ENCODE assay signal across 9 cellular contexts in the genomic region with DNA sequence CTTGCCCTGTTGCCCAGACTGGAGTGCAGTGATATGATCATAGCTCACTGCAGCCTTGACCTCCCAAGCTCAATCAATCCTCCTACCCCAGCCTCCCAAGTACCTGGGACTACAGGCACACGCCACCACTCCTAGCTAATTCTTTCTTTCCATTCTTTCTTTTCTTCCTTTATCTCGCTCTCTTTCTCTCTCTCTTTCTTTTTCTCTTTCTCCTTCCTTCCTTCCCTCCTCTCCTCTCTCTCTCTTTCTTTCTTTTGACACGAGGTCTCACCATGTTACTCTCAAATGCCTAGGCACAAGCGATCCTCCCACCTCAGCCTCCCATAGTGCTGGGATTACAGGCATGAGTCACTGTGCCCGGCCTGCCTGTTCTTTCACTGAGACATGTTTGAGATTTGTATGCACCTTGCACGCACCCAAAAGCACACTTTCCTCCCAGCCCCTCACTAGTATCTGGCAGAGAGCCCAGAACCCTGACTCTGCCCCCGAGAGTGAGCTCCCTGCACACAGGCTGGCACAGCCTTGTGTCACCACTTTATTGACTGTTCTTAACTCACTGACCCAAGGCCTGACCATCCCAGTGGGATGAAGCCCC. TPM values are rescaled to one million over a fixed set of nuclear protein-coding genes. Genes with fewer than 3 reads are reported as not detected.
A peak's percentile ranks its signal among the peaks of the same experiment; 100 is the strongest.
DNase-seq lines count a peak whose midpoint lies in the region; ATAC-seq and TF ChIP-seq lines count a peak whose summit lies in the region.
"Had no signal": no experiment of that assay in that cellular context is flagged by ENCODE, and none has a peak within 500 bp of the region (broad histone marks: within the 10 kb centered on the region; RNA-seq: fewer than 3 reads in every experiment).

No MANE protein-coding gene starts in this region.

- no peak overlapping the region for H3K27ac ChIP-seq in testis
- H3K27ac ChIP-seq: 22Rv1 had no signal

- DNase-seq in DMS 273 (lab: John Stamatoyannopoulos, UW; ENCODE audit: unreplicated experiment): peak; percentile 14
- DNase-seq in DMS 273 treated with DMSO at 0.1 percent for 48 hours (lab: John Stamatoyannopoulos, UW): no peak
- peak; percentile 58 for DNase-seq in activated CD4-positive, alpha-beta T cell treated with anti-CD3 and anti-CD28 coated beads, Interleukin-2, amount 10 ng/mL, durations not matched to agents 7 days and 5 days
- no peak for DNase-seq in mucosa of descending colon
- no peak for DNase-seq in NCI-H2081 treated with DMSO at 0.1 percent for 48 hours (lab: John Stamatoyannopoulos, UW)
- no peak for DNase-seq in kidney glomerular epithelial cell (lab: John Stamatoyannopoulos, UW)
- DNase-seq in testis: no peak

- peaks cover 90% of the 10 kb centered on the region for H3K4me1 Mint-ChIP-seq in activated CD4-positive, alpha-beta T cell treated with anti-CD3 and anti-CD28 coated beads, Interleukin-2, amount 10 ng/mL, durations not matched to agents 7 days and 5 days

- H3K4me3 Mint-ChIP-seq in activated CD4-positive, alpha-beta T cell treated with anti-CD3 and anti-CD28 coated beads, Interleukin-2, amount 10 ng/mL, durations not matched to agents 7 days and 5 days: peak overlapping the region; percentile 76

- ATAC-seq in HG03432 (IDR thresholded peaks at IDR 0.05; ENCODE audit: unreplicated experiment): peak; percentile 91
- peak; percentile 39 for ATAC-seq in mucosa of descending colon

- CTCF ChIA-PET in activated CD4-positive, alpha-beta T cell treated with anti-CD3 and anti-CD28 coated beads, Interleukin-2, amount 10 ng/mL, durations not matched to agents 7 days and 5 days (lab: Charles Lee): interaction anchor here (0.7 to 1.8 kb wide), 7 partner anchors 12 to 157 kb away, joined by 3 to 8 read pairs (median 4); no protein-coding TSS in a partner anchor

- TF ChIP-seq CTCF in mucosa of descending colon (IDR thresholded peaks at IDR 0.05): no peak
- no peak for TF ChIP-seq CTCF in testis (IDR thresholded peaks at IDR 0.05)

- peaks cover 36% of the 10 kb centered on the region for H3K36me3 Mint-ChIP-seq in activated CD4-positive, alpha-beta T cell treated with anti-CD3 and anti-CD28 coated beads, Interleukin-2, amount 10 ng/mL, durations not matched to agents 7 days and 5 days (ENCODE audit: low read depth)

- H3K9me3 ChIP-seq in mucosa of descending colon (no peaks in the 10 kb centered on the region), testis (no peaks in the 10 kb centered on the region)

- no peaks in the 10 kb centered on the region for H3K27me3 ChIP-seq in testis

- intact Hi-C loops in mucosa of descending colon (cut with DNase I, micrococcal nuclease): no loop called here
- intact Hi-C loops in testis (cut with DNase I; ENCODE audit: low total_unique reads): no loop called here

- H3K27ac Mint-ChIP-seq in activated CD4-positive, alpha-beta T cell treated with anti-CD3 and anti-CD28 coated beads, Interleukin-2, amount 10 ng/mL, durations not matched to agents 7 days and 5 days: peak overlapping the region; percentile 95

- H3K36me3 ChIP-seq in mucosa of descending colon (ENCODE audit: low read depth): no peaks in the 10 kb centered on the region
- H3K36me3 ChIP-seq in testis (ENCODE audit: low read depth, missing control alignments): no peaks in the 10 kb centered on the region

- no peak overlapping the region for H3K4me3 ChIP-seq in mucosa of descending colon
- no peak overlapping the region for H3K4me3 ChIP-seq in testis

- 76 to 79% methylated on average over 7 of the region's 7 CpGs for WGBS in testis, 2 donors

- peaks cover 2% of the 10 kb centered on the region for H3K4me1 ChIP-seq in mucosa of descending colon (ENCODE audit: low read depth)
- H3K4me1 ChIP-seq in testis: peaks cover 7% of the 10 kb centered on the region

- no peaks in the 10 kb centered on the region for H3K27me3 Mint-ChIP-seq in activated CD4-positive, alpha-beta T cell treated with anti-CD3 and anti-CD28 coated beads, Interleukin-2, amount 10 ng/mL, durations not matched to agents 7 days and 5 days

- no peak for TF ChIP-seq POLR2A in testis (IDR thresholded peaks at IDR 0.05)

- no peaks in the 10 kb centered on the region for H3K9me3 Mint-ChIP-seq in activated CD4-positive, alpha-beta T cell treated with anti-CD3 and anti-CD28 coated beads, Interleukin-2, amount 10 ng/mL, durations not matched to agents 7 days and 5 days

- POLR2A ChIA-PET in activated CD4-positive, alpha-beta T cell treated with anti-CD3 and anti-CD28 coated beads, Interleukin-2, amount 10 ng/mL, durations not matched to agents 7 days and 5 days (lab: Charles Lee): interaction anchor here (0.7 to 1.0 kb wide), 3 partner anchors 10 to 63 kb away, joined by 3 to 4 read pairs (median 3); no protein-coding TSS in a partner anchor

RNA-seq across cellular contexts. Expression of gene CD6, which starts 56.8 kb away (rescaled TPM):
- 100 to 1,000 TPM; 368 to 402 TPM for total RNA-seq in activated CD4-positive, alpha-beta T cell treated with anti-CD3 and anti-CD28 coated beads, Interleukin-2, amount 10 ng/mL, durations not matched to agents 7 days and 5 days
- 1 to 10 TPM; 2.3 to 4.3 (median 2.8) TPM for total RNA-seq in mucosa of descending colon
- total RNA-seq in testis: 1 to 10 TPM in 1 of 2 donors, under 1 TPM in 1; 0.87 to 1.6 TPM
- 3.1 TPM for polyA plus RNA-seq in testis (ENCODE audit: insufficient read depth, low read depth, low replicate concordance)

Comparison
In these comparisons a context has a peak if more than half of its experiments do, and no peak if none do; other contexts are left out.
1. DNase-seq: peak in DMS 273 (single experiment) and activated CD4-positive, alpha-beta T cell treated with anti-CD3 and anti-CD28 coated beads, Interleukin-2, amount 10 ng/mL, durations not matched to agents 7 days and 5 days (single experiment); none in DMS 273 treated with DMSO at 0.1 percent for 48 hours (single experiment), mucosa of descending colon (0 of 3), NCI-H2081 treated with DMSO at 0.1 percent for 48 hours (single experiment), kidney glomerular epithelial cell (single experiment) and testis (single experiment).
2. RNA of gene CD6, which starts 56.8 kb away (total RNA-seq): 368 to 402 TPM in activated CD4-positive, alpha-beta T cell treated with anti-CD3 and anti-CD28 coated beads, Interleukin-2, amount 10 ng/mL, durations not matched to agents 7 days and 5 days; 2.3 to 4.3 TPM in mucosa of descending colon and 0.87 to 1.6 TPM in testis; every median in the first group is over 10 times any median in the second.